19 cellular contexts compared by ENCODE assay signal in the genomic region with DNA sequence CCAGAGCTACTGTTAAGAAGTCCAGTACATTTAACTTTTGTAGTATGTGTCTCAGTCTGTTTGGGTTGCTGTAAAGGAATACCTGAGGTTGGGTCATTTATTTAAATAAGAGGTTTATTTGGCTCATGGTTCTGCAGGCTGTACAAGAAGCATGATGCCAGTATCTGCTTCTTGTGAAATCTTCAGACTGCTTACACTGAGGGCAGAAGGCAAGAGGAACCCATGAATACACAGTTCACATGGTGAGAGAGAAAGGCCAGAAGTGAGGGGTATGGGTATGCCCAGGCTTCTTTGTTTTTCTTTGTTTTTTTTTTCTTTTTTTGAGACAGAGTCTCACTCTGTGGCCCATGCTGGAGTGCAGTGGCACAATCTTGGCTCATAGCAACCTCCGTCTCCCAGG.
"Had no signal": no experiment of that assay in that cellular context is flagged by ENCODE, and none has a peak within 500 bp of the region (broad histone marks: within the 10 kb centered on the region; RNA-seq: fewer than 3 reads in every experiment).

No MANE protein-coding gene starts in this region.

- H3K4me3 Mint-ChIP-seq: activated T-cell treated with anti-CD3 and anti-CD28 coated beads, Interleukin-2, amount 50 U/mL, for 72 hours; endodermal cell; natural killer cell; neural progenitor cell; WTC11 had no signal

- DNase-seq: activated naive CD4-positive, alpha-beta T cell; activated T-cell treated with anti-CD3 and anti-CD28 coated beads for 4 hours; activated T-cell treated with anti-CD3 and anti-CD28 coated beads, Interleukin-2, amount 50 U/mL, for 72 hours; central memory CD4-positive, alpha-beta T cell; endodermal cell; foreskin fibroblast; heart left ventricle; kidney glomerular epithelial cell; left ventricle myocardium inferior; mesendoderm; natural killer cell; right cardiac atrium; stimulated activated CD4-positive, alpha-beta T cell treated with anti-CD3 and anti-CD28 coated beads, Interleukin-2, amount 100 ng/mL, for 48 hours; stimulated activated naive CD4-positive, alpha-beta T cell treated with Interleukin-2 at 50 U/mL for 16 hours had no signal

- ATAC-seq: activated naive CD4-positive, alpha-beta T cell treated with anti-CD3 and anti-CD28 coated beads, Interleukin-2, amount 50 U/mL, for 72 hours; activated T-cell treated with anti-CD3 and anti-CD28 coated beads, Interleukin-2, amount 50 U/mL, for 72 hours; esophagus mucosa; natural killer cell; WTC11 had no signal

- H3K27ac Mint-ChIP-seq: activated naive CD4-positive, alpha-beta T cell treated with anti-CD3 and anti-CD28 coated beads, Interleukin-2, amount 50 U/mL, for 72 hours; activated T-cell treated with anti-CD3 and anti-CD28 coated beads, Interleukin-2, amount 50 U/mL, for 72 hours; endodermal cell; natural killer cell; neural progenitor cell; WTC11 had no signal

- FAIRE-seq: urothelium cell line had no signal
